22 cellular contexts compared by ENCODE assay signal in genomic region chr12:48782457-48783395, GRCh38. TPM values are rescaled to one million over a fixed set of nuclear protein-coding genes. Genes with fewer than 3 reads are reported as not detected.
DNase-seq lines count a peak whose midpoint lies in the region; ATAC-seq, FAIRE-seq and TF ChIP-seq lines count a peak whose summit lies in the region.
"Had no signal": no experiment of that assay in that cellular context is flagged by ENCODE, and none has a peak within 500 bp of the region (broad histone marks: within the 10 kb centered on the region; RNA-seq: fewer than 3 reads in every experiment).

No MANE protein-coding gene starts in this region.

- peaks cover 10% of the 10 kb centered on the region for H3K27me3 Mint-ChIP-seq in WTC11 (ENCODE audit: low read depth)

- no peaks in the 10 kb centered on the region for H3K9me3 Mint-ChIP-seq in WTC11

- no peak for TF ChIP-seq CTCF in left ventricle myocardium inferior (IDR thresholded peaks at IDR 0.05; ENCODE audit: borderline replicate concordance)
- TF ChIP-seq CTCF in WTC11 (IDR thresholded peaks at IDR 0.05), result no peak
- TF ChIP-seq CTCF in kidney (IDR thresholded peaks at IDR 0.05; ENCODE audit: borderline replicate concordance, extremely low read depth, insufficient read depth), result no peak
- TF ChIP-seq CTCF in stomach (IDR thresholded peaks at IDR 0.05), result no peak

- H3K27me3 ChIP-seq in left ventricle myocardium inferior (ENCODE audit: low read depth) (no peaks in the 10 kb centered on the region), stomach (no peaks in the 10 kb centered on the region)

- ATAC-seq in Right ventricle myocardium superior (ENCODE audit: poor library complexity) (no peak), WTC11 (peak; percentile 20), HG03095 (IDR thresholded peaks at IDR 0.05; ENCODE audit: unreplicated experiment) (no peak)
- ATAC-seq: HCT116 had no signal

- H3K36me3 ChIP-seq in left ventricle myocardium inferior, result peaks cover 17% of the 10 kb centered on the region
- H3K36me3 ChIP-seq in kidney (ENCODE audit: control insufficient read depth in 1 of 2, insufficient read depth in 2 of 2, low read length in 2 of 2), result peaks cover 0 to 3% of the 10 kb centered on the region in 2 donors
- peaks cover 3 to 28% (median 16%) of the 10 kb centered on the region in 4 donors for H3K36me3 ChIP-seq in stomach

- POLR2A ChIA-PET in WTC11 (lab: Charles Lee), result interaction anchor here (0.6 kb wide), 1 partner anchor 31 kb away, joined by 4 read pairs; no protein-coding TSS in a partner anchor

- H3K4me3 ChIP-seq in left ventricle myocardium inferior, result peak overlapping the region; percentile 39
- H3K4me3 ChIP-seq in kidney (ENCODE audit: low read length in 2 of 2), result no peak overlapping the region
- no peak overlapping the region for H3K4me3 ChIP-seq in stomach
- H3K4me3 ChIP-seq: A549, GM23248 had no signal

- TF ChIP-seq EP300 in stomach (IDR thresholded peaks at IDR 0.05), result no peak

- DNase-seq in left ventricle myocardium inferior, result no peak
- DNase-seq in Right ventricle myocardium superior, result no peak
- DNase-seq in WTC11 (ENCODE audit: low spot score), result no peak
- DNase-seq in kidney, result peak; percentile 74
- DNase-seq in stomach, result no peak
- DNase-seq in SKM-1 (lab: John Stamatoyannopoulos, UW; ENCODE audit: unreplicated experiment), result no peak
- DNase-seq in stimulated activated CD4-positive, alpha-beta T cell treated with anti-CD3 and anti-CD28 coated beads, Interleukin-1b, Interleukin-23, amount 100 ng/mL, for 48 hours, result no peak
- DNase-seq: C1 segment of cervical spinal cord, DMS79, GM23248, KG1, NCI-H1105 treated with DMSO at 0.1 percent for 48 hours, NCI-H1694, NCI-H2081 treated with DMSO at 0.1 percent for 48 hours, NCI-H510A treated with DMSO at 0.1 percent for 48 hours, NCI-H774, RPMI8226 had no signal

- no peaks in the 10 kb centered on the region for H3K9me3 ChIP-seq in left ventricle myocardium inferior (replicated peaks)
- H3K9me3 ChIP-seq in kidney (ENCODE audit: control insufficient read depth in 1 of 2, low read length in 2 of 2), result no peaks in the 10 kb centered on the region
- no peaks in the 10 kb centered on the region for H3K9me3 ChIP-seq in stomach
- H3K9me3 ChIP-seq: A549 had no signal

- no peak overlapping the region for H3K27ac Mint-ChIP-seq in WTC11

- H3K36me3 Mint-ChIP-seq in WTC11, result no peaks in the 10 kb centered on the region

- TF ChIP-seq POLR2A in stomach (IDR thresholded peaks at IDR 0.05), result no peak

- H3K4me1 Mint-ChIP-seq in WTC11, result peaks cover 17% of the 10 kb centered on the region

- H3K9ac ChIP-seq in kidney (ENCODE audit: low read length in 2 of 2), result no peak overlapping the region
- H3K9ac ChIP-seq: GM23248 had no signal

- H3K27ac ChIP-seq in left ventricle myocardium inferior (replicated peaks), result peak overlapping the region; percentile 93
- no peak overlapping the region for H3K27ac ChIP-seq in kidney (ENCODE audit: low read depth in 2 of 2, low read length in 2 of 2)
- peak overlapping the region in 3 of 5 donors; percentile 9 to 68 (median 64) for H3K27ac ChIP-seq in stomach
- H3K27ac ChIP-seq: A549, GM23248 had no signal

- H3K4me1 ChIP-seq in left ventricle myocardium inferior, result peaks cover 100% of the 10 kb centered on the region
- peaks cover 17 to 22% of the 10 kb centered on the region in 2 donors for H3K4me1 ChIP-seq in kidney (ENCODE audit: control insufficient read depth in 1 of 2, insufficient read depth in 1 of 2, low read depth in 1 of 2, low read length in 2 of 2)
- H3K4me1 ChIP-seq in stomach, result peaks cover 44 to 65% (median 60%) of the 10 kb centered on the region in 4 donors

- CTCF ChIA-PET in WTC11 (lab: Charles Lee), result interaction anchor here (1.0 to 2.0 kb wide), 3 partner anchors 12 to 32 kb away, joined by 3 to 5 read pairs (median 4); no protein-coding TSS in a partner anchor

- WGBS in stomach, 5 donors, result 78 to 86% (median 81%) methylated on average over 30 to 63 of the region's 63 CpGs

- no peak for FAIRE-seq in kidney (lab: Jason Lieb, UNC)
- FAIRE-seq: A549, GM12892, GM18507 had no signal

- intact Hi-C loops in left ventricle myocardium inferior (cut with micrococcal nuclease) (no loop called here), Right ventricle myocardium superior (cut with DNase I) (no loop called here), kidney (cut with DNase I) (no loop called here), stomach (cut with DNase I; ENCODE audit: low total_unique reads) (no loop called here)

- H3K4me3 Mint-ChIP-seq in WTC11, result no peak overlapping the region

TF ChIP-seq in WTC11, 78 proteins besides CTCF, POLR2A, EP300 and RAD21:
- TF ChIP-seq ATF6 (CRISPR knock-in tag; IDR thresholded peaks at IDR 0.05), result no peak
- TF ChIP-seq USF1 (CRISPR knock-in tag; IDR thresholded peaks at IDR 0.05), result no peak
- no peak for TF ChIP-seq IRF2 (CRISPR knock-in tag; IDR thresholded peaks at IDR 0.05; ENCODE audit: borderline replicate concordance, low read depth)

RNA-seq across cellular contexts. Expression of gene ADCY6, which starts 6.2 kb away (rescaled TPM):
- total RNA-seq in left ventricle myocardium inferior (98.4 TPM), Right ventricle myocardium superior (52.1 TPM), WTC11 (2021) (11.9 to 12.8 TPM (median 12.2 TPM) in 3 replicates), kidney (66.9 TPM), stomach (100 to 1,000 TPM in 2 of 5 donors, 10 to 100 TPM in 3; 32.1 to 432 (median 58.8) TPM)
- polyA plus RNA-seq in kidney (ENCODE audit: insufficient read depth, low read depth, low replicate concordance) (27.3 TPM), stomach (10 to 100 TPM in 2 of 3 donors, 1 to 10 TPM in 1; 5.8 to 18.3 (median 16.6) TPM)

RNA-seq across cellular contexts. Expression of gene CACNB3, which starts 35.6 kb away (rescaled TPM):
- total RNA-seq in left ventricle myocardium inferior, result 4.8 TPM
- total RNA-seq in Right ventricle myocardium superior, result 5.9 TPM
- 15.0 to 17.3 TPM (median 17.0 TPM) in 3 replicates for total RNA-seq in WTC11 (2021)
- 19.6 TPM for total RNA-seq in kidney
- polyA plus RNA-seq in kidney (ENCODE audit: insufficient read depth, low read depth, low replicate concordance), result 17.9 TPM
- 100 to 1,000 TPM in 1 of 5 donors, 10 to 100 TPM in 1, 1 to 10 TPM in 2, under 1 TPM in 1; under 0.01 to 140 (median 9.9) TPM for total RNA-seq in stomach
- polyA plus RNA-seq in stomach, result 10 to 100 TPM; 11.8 to 18.4 (median 13.5) TPM

Comparison
In these comparisons a context has a peak if more than half of its experiments do, and no peak if none do; other contexts are left out.
1. H3K27ac ChIP-seq: peak in left ventricle myocardium inferior (single experiment) and stomach (3 of 5); none in kidney (0 of 2).